ENCODE assay signal across 14 cellular contexts in the genomic region with DNA sequence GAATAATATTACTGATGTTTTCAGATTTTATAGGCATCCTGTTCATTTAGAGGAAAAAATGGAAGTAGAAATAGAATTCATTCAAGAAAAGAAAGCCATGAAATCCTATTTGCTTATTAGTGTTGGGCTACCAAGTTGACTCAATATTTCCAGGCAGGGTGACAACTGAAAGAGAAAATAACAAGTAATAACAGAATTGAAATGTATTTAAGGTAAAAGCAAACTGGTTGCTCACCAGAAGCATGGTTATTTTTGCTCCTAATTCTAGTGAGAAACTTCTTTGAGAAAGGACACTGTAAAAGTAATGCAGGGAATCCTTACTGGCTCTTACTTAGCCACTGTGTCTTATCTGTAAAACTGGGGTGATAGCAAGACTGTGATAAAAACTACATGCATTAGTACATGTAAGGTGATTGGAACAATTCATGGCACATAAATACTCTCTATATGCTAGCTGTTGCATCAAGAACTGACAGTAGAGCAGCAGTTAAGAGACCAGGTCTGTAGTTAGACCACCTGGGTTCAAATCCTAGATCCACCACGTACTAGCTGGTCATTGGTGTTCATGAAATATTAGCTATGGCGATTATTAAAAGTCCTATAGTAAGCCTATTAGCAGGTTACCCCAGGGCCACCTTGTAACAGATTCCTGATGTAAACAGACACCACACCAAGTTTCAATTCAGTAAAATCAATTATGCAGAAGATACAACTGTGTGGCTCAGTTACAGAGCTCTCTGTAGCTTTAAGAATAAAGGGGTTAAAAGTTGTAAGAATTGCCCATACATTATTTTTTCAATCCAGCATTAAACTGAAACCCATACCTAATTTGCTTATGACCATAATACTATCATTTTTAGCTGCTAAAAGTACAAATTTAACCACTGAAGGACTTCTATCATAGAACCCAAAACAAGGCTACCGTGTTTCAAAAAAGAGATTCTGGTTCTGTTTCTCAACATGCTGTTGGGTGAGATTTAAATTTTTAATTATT.
DNase-seq lines count a peak whose midpoint lies in the region; ATAC-seq and TF ChIP-seq lines count a peak whose summit lies in the region.
"Had no signal": no experiment of that assay in that cellular context is flagged by ENCODE, and none has a peak within 500 bp of the region (broad histone marks: within the 10 kb centered on the region; RNA-seq: fewer than 3 reads in every experiment).

No MANE protein-coding gene starts in this region.

- no peak for TF ChIP-seq POLR2A in breast epithelium (IDR thresholded peaks at IDR 0.05)

- peaks cover 0 to 4% of the 10 kb centered on the region in 2 donors for H3K9me3 ChIP-seq in breast epithelium
- H3K9me3 ChIP-seq: upper lobe of right lung had no signal

- DNase-seq in breast epithelium (ENCODE audit: low spot score in 2 of 2) (no peak), NCI-H1092 (lab: John Stamatoyannopoulos, UW) (no peak), HUDEP-2 (lab: John Stamatoyannopoulos, UW; ENCODE audit: unreplicated experiment in 76 of 76) (no peak), KG1 (lab: John Stamatoyannopoulos, UW) (no peak)
- DNase-seq: endodermal cell, left lung, NCI-H226, upper lobe of right lung had no signal

- intact Hi-C loops in breast epithelium (cut with DNase I; ENCODE audit: low total_unique reads): no loop called here

- no peaks in the 10 kb centered on the region for H3K36me3 ChIP-seq in breast epithelium
- H3K36me3 ChIP-seq: BLaER1 treated with 17β-estradiol and CSF1 and Interleukin-3, amounts not matched to agents 10 nM and 100 nM; left lung; upper lobe of right lung had no signal

- no peaks in the 10 kb centered on the region for H3K27me3 ChIP-seq in breast epithelium
- H3K27me3 ChIP-seq: BLaER1 treated with 17β-estradiol and CSF1 and Interleukin-3, amounts not matched to agents 10 nM and 100 nM; left lung; upper lobe of right lung had no signal

- no peak overlapping the region for H3K27ac ChIP-seq in breast epithelium
- H3K27ac ChIP-seq: BLaER1 treated with 17β-estradiol and CSF1 and Interleukin-3, amounts not matched to agents 10 nM and 100 nM; left lung; upper lobe of right lung had no signal

- TF ChIP-seq CTCF in breast epithelium (IDR thresholded peaks at IDR 0.05): no peak

- peak; percentile 71 for ATAC-seq in GM18520 (IDR thresholded peaks at IDR 0.05; ENCODE audit: unreplicated experiment)
- peak; percentile 69 for ATAC-seq in GM21367 (IDR thresholded peaks at IDR 0.05; ENCODE audit: unreplicated experiment)
- peak; percentile 67 for ATAC-seq in HG02938 (IDR thresholded peaks at IDR 0.05; ENCODE audit: unreplicated experiment)
- peak; percentile 55 for ATAC-seq in HG03565 (IDR thresholded peaks at IDR 0.05; ENCODE audit: unreplicated experiment)
- ATAC-seq: left lung, upper lobe of right lung had no signal

- H3K4me1 ChIP-seq in breast epithelium: no peaks in the 10 kb centered on the region
- H3K4me1 ChIP-seq: BLaER1 treated with 17β-estradiol and CSF1 and Interleukin-3, amounts not matched to agents 10 nM and 100 nM had no signal

- H3K4me3 ChIP-seq in breast epithelium: no peak overlapping the region
- H3K4me3 ChIP-seq: BLaER1 treated with 17β-estradiol and CSF1 and Interleukin-3, amounts not matched to agents 10 nM and 100 nM; left lung; smooth muscle cell; upper lobe of right lung had no signal
